Comparison of ENCODE assay signal across 24 cellular contexts in the genomic region with DNA sequence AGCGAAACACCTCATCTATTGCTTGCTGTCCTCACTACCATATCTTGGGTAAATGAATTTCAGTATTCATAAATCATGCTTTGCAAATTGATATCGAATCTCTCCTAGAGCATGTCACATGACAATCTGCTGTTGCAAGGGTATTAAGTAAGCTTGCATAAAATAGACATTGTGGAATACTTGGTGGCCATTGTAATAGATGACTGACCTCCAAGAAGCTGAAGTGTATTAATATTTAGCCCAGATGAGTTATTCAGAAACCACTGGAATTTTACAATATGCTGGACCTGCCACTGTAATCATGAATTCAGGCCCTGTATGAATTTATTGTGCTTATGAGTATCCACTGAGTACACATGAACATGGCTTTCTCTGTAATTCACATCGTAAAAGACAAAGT.
DNase-seq lines count a peak whose midpoint lies in the region; ATAC-seq, FAIRE-seq and TF ChIP-seq lines count a peak whose summit lies in the region.
"Had no signal": no experiment of that assay in that cellular context is flagged by ENCODE, and none has a peak within 500 bp of the region (broad histone marks: within the 10 kb centered on the region; RNA-seq: fewer than 3 reads in every experiment).

No MANE protein-coding gene starts in this region.

- no peaks in the 10 kb centered on the region for H3K27me3 Mint-ChIP-seq in nephron (ENCODE audit: low read depth)
- H3K27me3 Mint-ChIP-seq in stimulated activated memory B cell treated with anti-CD40 and anti-IgM and Interleukin-4, amounts not matched to agents 10 μg/mL and 1 μg/mL and 100 μg/mL, for 72 hours: no peaks in the 10 kb centered on the region
- H3K27me3 Mint-ChIP-seq: CD4-positive, alpha-beta T cell had no signal

- CTCF ChIA-PET in HEK293T (lab: Yijun Ruan, JAX): no interaction called here

- H3K9me3 ChIP-seq in ovary: no peaks in the 10 kb centered on the region

- TF ChIP-seq CTCF in nephron (IDR thresholded peaks at IDR 0.05; ENCODE audit: unreplicated experiment in 3 of 3): no peak
- TF ChIP-seq CTCF in ovary (IDR thresholded peaks at IDR 0.05): no peak

- peaks cover 5% of the 10 kb centered on the region for H3K9me3 Mint-ChIP-seq in nephron
- peaks cover 7% of the 10 kb centered on the region for H3K9me3 Mint-ChIP-seq in stimulated activated memory B cell treated with anti-CD40 and anti-IgM and Interleukin-4, amounts not matched to agents 10 μg/mL and 1 μg/mL and 100 μg/mL, for 72 hours

- peaks cover 8% of the 10 kb centered on the region for H3K4me1 Mint-ChIP-seq in nephron
- no peaks in the 10 kb centered on the region for H3K4me1 Mint-ChIP-seq in stimulated activated memory B cell treated with anti-CD40 and anti-IgM and Interleukin-4, amounts not matched to agents 10 μg/mL and 1 μg/mL and 100 μg/mL, for 72 hours

- H3K27ac Mint-ChIP-seq in nephron: peak overlapping the region in 2 of 3 experiments; percentile 20 to 73
- H3K27ac Mint-ChIP-seq in stimulated activated memory B cell treated with anti-CD40 and anti-IgM and Interleukin-4, amounts not matched to agents 10 μg/mL and 1 μg/mL and 100 μg/mL, for 72 hours: no peak overlapping the region
- H3K27ac Mint-ChIP-seq: CD4-positive, alpha-beta T cell; HFFc6 had no signal

- H3K27me3 ChIP-seq in ovary: no peaks in the 10 kb centered on the region

- 93 to 95% (median 94%) methylated on average over 3 of the region's 3 CpGs for WGBS in ovary, 3 donors

- in situ Hi-C loops in ACHN (cut with HindIII; ENCODE audit: low pct_ligation_motif_present, low pct_unique_long_range_greater_than_20kb, low sequenced_read_pairs): no loop called here

- H3K4me1 ChIP-seq in ovary (ENCODE audit: insufficient read depth): no peaks in the 10 kb centered on the region

- H3K4me3 ChIP-seq in ovary: no peak overlapping the region
- H3K4me3 ChIP-seq: GM23248, K562 had no signal

- POLR2A ChIA-PET in HEK293T (lab: Yijun Ruan, JAX): no interaction called here

- H3K36me3 ChIP-seq in ovary: no peaks in the 10 kb centered on the region

- H3K4me3 Mint-ChIP-seq in nephron: no peak overlapping the region
- H3K4me3 Mint-ChIP-seq in stimulated activated memory B cell treated with anti-CD40 and anti-IgM and Interleukin-4, amounts not matched to agents 10 μg/mL and 1 μg/mL and 100 μg/mL, for 72 hours: no peak overlapping the region
- H3K4me3 Mint-ChIP-seq: CD4-positive, alpha-beta T cell; HFFc6 had no signal

- FAIRE-seq in RCC 7860 (lab: Jason Lieb, UNC): peak; percentile 82
- FAIRE-seq: GM12891, GM18507, H54, K562 had no signal

- DNase-seq in ACHN (peak; percentile 69), RCC 7860 (ENCODE audit: low spot score) (peak; percentile 34), glomerular visceral epithelial cell (ENCODE audit: extremely low spot score) (peak; percentile 72), GOT3 (lab: John Stamatoyannopoulos, UW) (no peak), ovary (no peak), HEK293T (ENCODE audit: extremely low spot score) (no peak)
- DNase-seq: 8988T; Caco-2; CD4-positive, alpha-beta T cell; DMS 273 treated with DMSO at 0.1 percent for 48 hours; DMS53; DND-41; EL; GM23248; HCEC 1CT; HFFc6 had no signal

- no peak overlapping the region for H3K27ac ChIP-seq in ovary
- H3K27ac ChIP-seq: C4-2B, GM23248, HL-60 had no signal

- intact Hi-C loops in ovary (cut with DNase I): no loop called here

- no peak for TF ChIP-seq EP300 in ovary (IDR thresholded peaks at IDR 0.05)

- no peaks in the 10 kb centered on the region for H3K36me3 Mint-ChIP-seq in nephron (ENCODE audit: low read depth)
- H3K36me3 Mint-ChIP-seq in stimulated activated memory B cell treated with anti-CD40 and anti-IgM and Interleukin-4, amounts not matched to agents 10 μg/mL and 1 μg/mL and 100 μg/mL, for 72 hours: no peaks in the 10 kb centered on the region

- no peak for TF ChIP-seq POLR2A in ovary (IDR thresholded peaks at IDR 0.05)

- ATAC-seq in stimulated activated memory B cell treated with anti-CD40 and anti-IgM and Interleukin-4, amounts not matched to agents 10 μg/mL and 1 μg/mL and 100 μg/mL, for 72 hours: no peak
- ATAC-seq: K562 had no signal

TF ChIP-seq in HEK293T, 16 proteins besides CTCF, POLR2A, EP300 and RAD21:
- no peak for TF ChIP-seq PKNOX1 (IDR thresholded peaks at IDR 0.05)
- no peak for TF ChIP-seq ZNF384 (IDR thresholded peaks at IDR 0.05)
- TF ChIP-seq SP1 (IDR thresholded peaks at IDR 0.05): no peak
- no peak for TF ChIP-seq NFRKB (IDR thresholded peaks at IDR 0.05)
- TF ChIP-seq FOXA1 (IDR thresholded peaks at IDR 0.05): no peak
- TF ChIP-seq CTBP1 (IDR thresholded peaks at IDR 0.05; ENCODE audit: borderline replicate concordance): no peak
- TF ChIP-seq FOXM1 (IDR thresholded peaks at IDR 0.05; ENCODE audit: borderline replicate concordance): no peak

Comparison
In these comparisons a context has a peak if more than half of its experiments do, and no peak if none do; other contexts are left out.
1. DNase-seq: peak in ACHN (single experiment), RCC 7860 (single experiment) and glomerular visceral epithelial cell (single experiment); none in GOT3 (single experiment), ovary (0 of 5) and HEK293T (single experiment).